In genomic region chr1:37859507-37860345, GRCh38 we compare ENCODE assay signal across 1 cellular context.
TF ChIP-seq lines count a peak whose summit lies in the region.

TSS of gene MTF1 (minus strand) at chr1:37859592. CDS start at chr1:37857658, 1,934 bp downstream.

TF ChIP-seq in HepG2, 621 proteins besides CTCF, POLR2A, EP300 and RAD21 (continued from another document and continues in another):
- TF ChIP-seq NR2F6 (IDR thresholded peaks at IDR 0.05) (no peak), NR2F6 (CRISPR knock-in tag; IDR thresholded peaks at IDR 0.05) (peak; percentile 18; the same call in 1 of the 2 replicates), SAP130 (CRISPR knock-in tag; IDR thresholded peaks at IDR 0.05; ENCODE audit: low read depth) (peak; percentile 89), HOMEZ (CRISPR knock-in tag; IDR thresholded peaks at IDR 0.05; ENCODE audit: low read depth) (0 out of 2 replicates have a peak, but pooled peaks have one; percentile 14), ZNF761 (CRISPR knock-in tag; conservative IDR thresholded peaks at IDR 0.05) (0 out of 2 replicates have a peak, but pooled peaks have one; percentile 43), PBX3 (CRISPR knock-in tag; IDR thresholded peaks at IDR 0.05; ENCODE audit: borderline replicate concordance) (no peak), E2F2 (CRISPR knock-in tag; IDR thresholded peaks at IDR 0.05; ENCODE audit: borderline replicate concordance) (no peak), TCF12 (IDR thresholded peaks at IDR 0.05) (no peak), TCF12 (CRISPR knock-in tag; IDR thresholded peaks at IDR 0.05) (no peak), CERS6 (CRISPR knock-in tag; IDR thresholded peaks at IDR 0.05) (no peak), ZNF674 (CRISPR knock-in tag; IDR thresholded peaks at IDR 0.05; ENCODE audit: low read depth) (no peak), ZNF30 (CRISPR knock-in tag; IDR thresholded peaks at IDR 0.05) (0 out of 2 replicates have a peak, but pooled peaks have one; percentile 44), ZNF275 (CRISPR knock-in tag; IDR thresholded peaks at IDR 0.05; ENCODE audit: borderline replicate concordance) (no peak; the same call in 1 of the 2 replicates), TCF7L2 (IDR thresholded peaks at IDR 0.05; ENCODE audit: low read depth, low read length) (no peak), KDM2A (CRISPR knock-in tag; IDR thresholded peaks at IDR 0.05; ENCODE audit: borderline replicate concordance, low read depth) (peak; percentile 82; the same call in 1 of the 2 replicates), FOXP4 (CRISPR knock-in tag; IDR thresholded peaks at IDR 0.05) (peak; percentile 5; the same call in 1 of the 2 replicates), ATF7 (IDR thresholded peaks at IDR 0.05) (no peak), ATF7 (CRISPR knock-in tag; IDR thresholded peaks at IDR 0.05) (no peak), TIGD3 (CRISPR knock-in tag; IDR thresholded peaks at IDR 0.05; ENCODE audit: borderline replicate concordance) (no peak), ZSCAN31 (CRISPR knock-in tag; IDR thresholded peaks at IDR 0.05; ENCODE audit: low read depth) (peak; percentile 45; the same call in 1 of the 2 replicates), ZNF484 (CRISPR knock-in tag; IDR thresholded peaks at IDR 0.05; ENCODE audit: borderline replicate concordance, low read depth) (no peak), USF2 (IDR thresholded peaks at IDR 0.05; ENCODE audit: low read depth, low read length) (no peak), USF2 (CRISPR knock-in tag; IDR thresholded peaks at IDR 0.05; ENCODE audit: borderline replicate concordance) (no peak), ZNF569 (CRISPR knock-in tag; IDR thresholded peaks at IDR 0.05; ENCODE audit: borderline replicate concordance) (no peak), ETV5 (CRISPR knock-in tag; IDR thresholded peaks at IDR 0.05; ENCODE audit: borderline replicate concordance) (peak; percentile 77), THYN1 (CRISPR knock-in tag; IDR thresholded peaks at IDR 0.05; ENCODE audit: borderline replicate concordance, low read depth) (no peak), ZBTB40 (IDR thresholded peaks at IDR 0.05) (peak; percentile 70), ZBTB40 (CRISPR knock-in tag; IDR thresholded peaks at IDR 0.05) (no peak), ZNF207 (IDR thresholded peaks at IDR 0.05; ENCODE audit: borderline replicate concordance) (no peak), TERF1 (CRISPR knock-in tag; IDR thresholded peaks at IDR 0.05) (no peak)
